Comparison of ENCODE assay signal across 23 cellular contexts in the genomic region with DNA sequence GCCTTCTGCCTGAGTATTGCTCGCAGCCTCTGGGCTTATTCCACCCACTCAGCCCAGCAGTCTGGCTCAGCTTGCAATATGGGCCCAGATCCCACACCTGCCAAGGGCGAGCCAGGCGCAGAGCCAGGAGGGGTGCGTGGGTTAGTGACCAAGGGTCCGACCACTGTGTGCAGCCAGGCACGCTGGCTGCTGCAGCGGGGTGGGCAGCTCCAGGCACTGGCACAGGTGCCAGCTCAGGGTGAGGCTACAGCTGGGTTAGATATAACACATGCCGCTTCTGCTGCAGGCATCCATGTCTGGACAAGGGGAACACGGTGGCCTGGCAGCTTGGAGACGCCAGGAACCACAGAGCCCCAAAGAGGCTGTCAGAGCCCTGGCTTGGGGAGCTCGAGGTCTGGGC. TPM values are rescaled to one million over a fixed set of nuclear protein-coding genes. Genes with fewer than 3 reads are reported as not detected.
A peak's percentile ranks its signal among the peaks of the same experiment; 100 is the strongest.
DNase-seq lines count a peak whose midpoint lies in the region; ATAC-seq, FAIRE-seq and TF ChIP-seq lines count a peak whose summit lies in the region.
"Had no signal": no experiment of that assay in that cellular context is flagged by ENCODE, and none has a peak within 500 bp of the region (broad histone marks: within the 10 kb centered on the region; RNA-seq: fewer than 3 reads in every experiment).

No MANE protein-coding gene starts in this region.

- H3K27ac ChIP-seq in HEK293 (ENCODE audit: extremely low read depth, low read depth, low read length) (no peak overlapping the region), upper lobe of right lung (no peak overlapping the region)
- no peak overlapping the region for H3K27ac ChIP-seq in naive thymus-derived CD4-positive, alpha-beta T cell (ENCODE audit: low read depth, low read length)

- no peaks in the 10 kb centered on the region; the same call in 1 of the 2 replicates for H3F3A ChIP-seq in Loucy (ENCODE audit: low read depth)

- no peak overlapping the region for H3K4me3 ChIP-seq in HEK293 (ENCODE audit: low read depth, low read length)
- H3K4me3 ChIP-seq in Loucy (ENCODE audit: low read length, poor library complexity, severe bottlenecking) = no peak overlapping the region
- H3K4me3 ChIP-seq in naive thymus-derived CD4-positive, alpha-beta T cell (ENCODE audit: low read length) = no peak overlapping the region
- H3K4me3 ChIP-seq in upper lobe of right lung = no peak overlapping the region

- H3K9me3 ChIP-seq in HEK293 (ENCODE audit: control insufficient read depth, insufficient read depth, low read depth, low read length) = no peaks in the 10 kb centered on the region
- no peaks in the 10 kb centered on the region for H3K9me3 ChIP-seq in Loucy (ENCODE audit: insufficient read depth, low read depth, low read length)
- H3K9me3 ChIP-seq in naive thymus-derived CD4-positive, alpha-beta T cell (ENCODE audit: control insufficient read depth in 2 of 3, low read length in 3 of 3) = no peaks in the 10 kb centered on the region
- H3K9me3 ChIP-seq in upper lobe of right lung = no peaks in the 10 kb centered on the region
- H3K9me3 ChIP-seq: BE2C, Caco-2 had no signal

- no peak overlapping the region for H3K9ac ChIP-seq in Loucy (ENCODE audit: low read depth, low read length, poor library complexity, severe bottlenecking)

- no peaks in the 10 kb centered on the region for H3K4me1 ChIP-seq in HEK293 (ENCODE audit: control insufficient read depth, insufficient read depth, low read length)
- H3K4me1 ChIP-seq in Loucy (ENCODE audit: insufficient read depth, low read length, poor library complexity, severe bottlenecking) = no peaks in the 10 kb centered on the region
- H3K4me1 ChIP-seq in naive thymus-derived CD4-positive, alpha-beta T cell (ENCODE audit: control insufficient read depth in 2 of 2, insufficient read depth in 2 of 2, low read length in 2 of 2) = no peaks in the 10 kb centered on the region
- no peaks in the 10 kb centered on the region for H3K4me1 ChIP-seq in upper lobe of right lung
- H3K4me1 ChIP-seq: BE2C, Caco-2 had no signal

- TF ChIP-seq CTCF in HEK293 (tag by site-specific recombination; IDR thresholded peaks at IDR 0.05) = no peak
- no peak for TF ChIP-seq CTCF in Loucy (conservative IDR thresholded peaks at IDR 0.05; ENCODE audit: low read length)
- TF ChIP-seq CTCF in upper lobe of right lung (IDR thresholded peaks at IDR 0.05) = no peak

- DNase-seq in naive thymus-derived CD4-positive, alpha-beta T cell = no peak
- DNase-seq in upper lobe of right lung (peak; percentile 52), GM19239 (ENCODE audit: insufficient read length, low spot score) (no peak), HTR-8/SVneo (ENCODE audit: insufficient read length, low spot score) (no peak)
- DNase-seq: ACHN; BE2C; Caco-2; CD4-positive, CD25-positive, alpha-beta regulatory T cell; CD8-positive, alpha-beta memory T cell; GDM1; HCEC 1CT; HFFc6; KG1 had no signal

- H2AFZ ChIP-seq in Loucy (ENCODE audit: low read length) = peak overlapping the region; percentile 40; the same call in 1 of the 2 replicates

- H3K9me3 Mint-ChIP-seq in naive thymus-derived CD4-positive, alpha-beta T cell = no peaks in the 10 kb centered on the region
- H3K9me3 Mint-ChIP-seq: CD4-positive, CD25-positive, alpha-beta regulatory T cell; CD8-positive, alpha-beta memory T cell; HFFc6; IgD-negative memory B cell had no signal

- CTCF ChIA-PET in HEK293 (lab: Yijun Ruan, JAX) = interaction anchor here (1.5 kb wide), 1 partner anchor 16 kb away, joined by 3 read pairs; no protein-coding TSS in a partner anchor
- CTCF ChIA-PET in naive thymus-derived CD4-positive, alpha-beta T cell (lab: Charles Lee) = no interaction called here

- H3K36me3 ChIP-seq in HEK293 (ENCODE audit: control insufficient read depth in 2 of 2, insufficient read depth in 1 of 2, low read length in 2 of 2) (no peaks in the 10 kb centered on the region), Loucy (ENCODE audit: insufficient read depth, low read length) (no peaks in the 10 kb centered on the region), upper lobe of right lung (no peaks in the 10 kb centered on the region)
- H3K36me3 ChIP-seq in naive thymus-derived CD4-positive, alpha-beta T cell (ENCODE audit: control insufficient read depth in 2 of 3, insufficient read depth in 3 of 3, low read length in 3 of 3) = no peaks in the 10 kb centered on the region
- H3K36me3 ChIP-seq: BE2C had no signal

- H3K27ac Mint-ChIP-seq in naive thymus-derived CD4-positive, alpha-beta T cell = no peak overlapping the region
- H3K27ac Mint-ChIP-seq: CD4-positive, CD25-positive, alpha-beta regulatory T cell; CD8-positive, alpha-beta memory T cell; HFFc6; IgD-negative memory B cell had no signal

- no peaks in the 10 kb centered on the region for H4K20me1 ChIP-seq in Loucy (ENCODE audit: insufficient read depth, low read length, poor library complexity, severe bottlenecking)

- H3K27me3 Mint-ChIP-seq in naive thymus-derived CD4-positive, alpha-beta T cell = peaks cover 0 to 6% (median 0%) of the 10 kb centered on the region in 5 donors
- H3K27me3 Mint-ChIP-seq: CD4-positive, CD25-positive, alpha-beta regulatory T cell; CD8-positive, alpha-beta memory T cell; IgD-negative memory B cell had no signal

- no peaks in the 10 kb centered on the region for H3K9me2 ChIP-seq in Loucy (replicated peaks; ENCODE audit: low read depth, low read length)

- H3K27me3 ChIP-seq in Loucy (ENCODE audit: insufficient read depth, low read length, poor library complexity, severe bottlenecking) = no peaks in the 10 kb centered on the region
- H3K27me3 ChIP-seq in naive thymus-derived CD4-positive, alpha-beta T cell (ENCODE audit: control insufficient read depth in 2 of 2, insufficient read depth in 2 of 2, low read length in 2 of 2) = no peaks in the 10 kb centered on the region
- no peaks in the 10 kb centered on the region for H3K27me3 ChIP-seq in upper lobe of right lung

- H3K4me1 Mint-ChIP-seq in naive thymus-derived CD4-positive, alpha-beta T cell = peaks cover 0 to 7% (median 6%) of the 10 kb centered on the region in 7 donors
- H3K4me1 Mint-ChIP-seq: CD8-positive, alpha-beta memory T cell had no signal

- POLR2A ChIA-PET in HEK293 (lab: Yijun Ruan, JAX) = no interaction called here
- POLR2A ChIA-PET in naive thymus-derived CD4-positive, alpha-beta T cell (lab: Charles Lee) = no interaction called here

- no peak overlapping the region for H3K4me3 Mint-ChIP-seq in naive thymus-derived CD4-positive, alpha-beta T cell
- H3K4me3 Mint-ChIP-seq: CD4-positive, CD25-positive, alpha-beta regulatory T cell; CD8-positive, alpha-beta memory T cell; HFFc6; IgD-negative memory B cell had no signal

- peak; percentile 10 for ATAC-seq in naive thymus-derived CD4-positive, alpha-beta T cell
- ATAC-seq in upper lobe of right lung (peak; percentile 26), HG02938 (IDR thresholded peaks at IDR 0.05; ENCODE audit: unreplicated experiment) (no peak)

- FAIRE-seq in GM19239 (lab: Jason Lieb, UNC) = no peak
- FAIRE-seq in HTR-8/SVneo (lab: Jason Lieb, UNC) = no peak
- FAIRE-seq: A204.1, D721Med, GM12892, GM18507, HepG2 had no signal

- intact Hi-C loops in naive thymus-derived CD4-positive, alpha-beta T cell (cut with micrococcal nuclease) = no loop called here
- intact Hi-C loops in upper lobe of right lung (cut with DNase I) = no loop called here

- no peaks in the 10 kb centered on the region for H3K36me3 Mint-ChIP-seq in naive thymus-derived CD4-positive, alpha-beta T cell
- H3K36me3 Mint-ChIP-seq: CD4-positive, CD25-positive, alpha-beta regulatory T cell; CD8-positive, alpha-beta memory T cell; IgD-negative memory B cell had no signal

- no peak overlapping the region for H3K4me2 ChIP-seq in Loucy (ENCODE audit: low read depth, low read length, poor library complexity, severe bottlenecking)

- no peaks in the 10 kb centered on the region for H3K79me2 ChIP-seq in Loucy (ENCODE audit: insufficient read depth, low read length)

TF ChIP-seq in HEK293, 187 proteins besides CTCF, POLR2A, EP300 and RAD21:
- TF ChIP-seq, protein P1, sequence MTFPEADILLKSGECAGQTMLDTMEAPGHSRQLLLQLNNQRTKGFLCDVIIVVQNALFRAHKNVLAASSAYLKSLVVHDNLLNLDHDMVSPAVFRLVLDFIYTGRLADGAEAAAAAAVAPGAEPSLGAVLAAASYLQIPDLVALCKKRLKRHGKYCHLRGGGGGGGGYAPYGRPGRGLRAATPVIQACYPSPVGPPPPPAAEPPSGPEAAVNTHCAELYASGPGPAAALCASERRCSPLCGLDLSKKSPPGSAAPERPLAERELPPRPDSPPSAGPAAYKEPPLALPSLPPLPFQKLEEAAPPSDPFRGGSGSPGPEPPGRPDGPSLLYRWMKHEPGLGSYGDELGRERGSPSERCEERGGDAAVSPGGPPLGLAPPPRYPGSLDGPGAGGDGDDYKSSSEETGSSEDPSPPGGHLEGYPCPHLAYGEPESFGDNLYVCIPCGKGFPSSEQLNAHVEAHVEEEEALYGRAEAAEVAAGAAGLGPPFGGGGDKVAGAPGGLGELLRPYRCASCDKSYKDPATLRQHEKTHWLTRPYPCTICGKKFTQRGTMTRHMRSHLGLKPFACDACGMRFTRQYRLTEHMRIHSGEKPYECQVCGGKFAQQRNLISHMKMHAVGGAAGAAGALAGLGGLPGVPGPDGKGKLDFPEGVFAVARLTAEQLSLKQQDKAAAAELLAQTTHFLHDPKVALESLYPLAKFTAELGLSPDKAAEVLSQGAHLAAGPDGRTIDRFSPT (tag by site-specific recombination; IDR thresholded peaks at IDR 0.05) = no peak
- peak; percentile 32; the same call in 1 of the 2 replicates for TF ChIP-seq ZFHX2 (tag by site-specific recombination; conservative IDR thresholded peaks at IDR 0.05)

RNA-seq across cellular contexts. Expression of a gene that starts 12.6 kb away (rescaled TPM):
- total RNA-seq in naive thymus-derived CD4-positive, alpha-beta T cell = not detected
- polyA plus RNA-seq in naive thymus-derived CD4-positive, alpha-beta T cell = not detected
- total RNA-seq in upper lobe of right lung = not detected
- total RNA-seq: CD4-positive, CD25-positive, alpha-beta regulatory T cell; CD8-positive, alpha-beta memory T cell; H4; HepG2; HFFc6 had no signal
- polyA plus RNA-seq: CD4-positive, CD25-positive, alpha-beta regulatory T cell; CD8-positive, alpha-beta memory T cell; HepG2; IgD-negative memory B cell had no signal

RNA-seq across cellular contexts. Expression of a gene that starts 31.9 kb away (rescaled TPM):
- not detected for total RNA-seq in naive thymus-derived CD4-positive, alpha-beta T cell
- not detected for polyA plus RNA-seq in naive thymus-derived CD4-positive, alpha-beta T cell
- not detected for total RNA-seq in upper lobe of right lung
- total RNA-seq: CD4-positive, CD25-positive, alpha-beta regulatory T cell; CD8-positive, alpha-beta memory T cell; H4; HFFc6 had no signal
- polyA plus RNA-seq: CD4-positive, CD25-positive, alpha-beta regulatory T cell; CD8-positive, alpha-beta memory T cell; HepG2; IgD-negative memory B cell had no signal
